In the genomic region with DNA sequence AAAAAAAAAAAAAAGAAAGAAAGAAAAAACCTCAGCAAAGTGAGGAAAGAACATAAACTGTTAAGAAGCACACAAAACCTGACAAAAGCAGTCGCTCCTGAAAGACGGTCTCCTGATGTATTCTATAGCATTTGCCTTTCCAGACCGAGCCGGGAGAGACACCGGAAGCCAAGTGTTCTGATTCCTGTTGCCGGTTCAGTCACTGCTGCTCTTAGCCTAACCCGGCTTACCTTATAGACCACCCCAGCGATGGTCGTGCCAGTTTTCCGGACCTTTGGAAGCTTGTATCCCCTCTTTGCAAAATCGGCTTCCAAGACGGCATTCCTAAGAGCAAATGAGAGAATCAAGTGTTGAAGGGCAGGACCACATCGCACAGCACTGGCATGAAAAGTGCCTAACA, we compare ENCODE assay signal across 8 cellular contexts.
DNase-seq lines count a peak whose midpoint lies in the region; ATAC-seq and TF ChIP-seq lines count a peak whose summit lies in the region.

No MANE protein-coding gene starts in this region.

- DNase-seq in RWPE1 (ENCODE audit: low spot score) (no peak), fibroblast of mammary gland (ENCODE audit: low read depth) (no peak), retinal pigment epithelial cell (ENCODE audit: low read depth) (no peak), GM03348 (ENCODE audit: low spot score) (no peak)

- CTCF ChIA-PET in RWPE1 (lab: Yijun Ruan, JAX) = interaction anchor here (0.6 to 2.0 kb wide), 7 partner anchors 11 to 732 kb away, joined by 3 to 10 read pairs (median 3); no protein-coding TSS in a partner anchor

- peak overlapping the region; percentile 79 for H3K27ac ChIP-seq in RWPE1

- POLR2A ChIA-PET in RWPE1 (lab: Yijun Ruan, JAX; ENCODE audit: low non-redundant PET) = interaction anchor here (0.7 to 1.1 kb wide), 2 partner anchors 121 to 446 kb away, joined by 3 read pairs; no protein-coding TSS in a partner anchor

- TF ChIP-seq CTCF in RWPE1 (conservative IDR thresholded peaks at IDR 0.05; ENCODE audit: low read depth) (no peak), fibroblast of mammary gland (conservative IDR thresholded peaks at IDR 0.05; ENCODE audit: control insufficient read depth, insufficient read depth, low read depth, low read length) (no peak), retinal pigment epithelial cell (conservative IDR thresholded peaks at IDR 0.05; ENCODE audit: low read depth, low read length) (no peak)

- H3K4me3 ChIP-seq in GM08714 (ENCODE audit: low read length) = peak overlapping the region; percentile 92
- H3K4me3 ChIP-seq in fibroblast of mammary gland (ENCODE audit: control insufficient read depth, low read depth, low read length) = peak overlapping the region; percentile 99
- H3K4me3 ChIP-seq in retinal pigment epithelial cell (ENCODE audit: low read length) = peak overlapping the region; percentile 100

- no peak for ATAC-seq in GM21360 (IDR thresholded peaks at IDR 0.05; ENCODE audit: unreplicated experiment)
- ATAC-seq in HG02870 (IDR thresholded peaks at IDR 0.05; ENCODE audit: unreplicated experiment) = no peak
- no peak for ATAC-seq in GM18511 (IDR thresholded peaks at IDR 0.05; ENCODE audit: unreplicated experiment)
